15 cellular contexts compared by ENCODE assay signal in genomic region chr21:27633631-27634030, GRCh38.
DNase-seq lines count a peak whose midpoint lies in the region; TF ChIP-seq lines count a peak whose summit lies in the region.
"Had no signal": no experiment of that assay in that cellular context is flagged by ENCODE, and none has a peak within 500 bp of the region (broad histone marks: within the 10 kb centered on the region; RNA-seq: fewer than 3 reads in every experiment).

No MANE protein-coding gene starts in this region.

- no peaks in the 10 kb centered on the region for H3K79me1 ChIP-seq in mesenchymal stem cell (replicated peaks; ENCODE audit: low read length, poor library complexity, severe bottlenecking)

- no peak overlapping the region for H3K4ac ChIP-seq in mesenchymal stem cell (ENCODE audit: low read depth in 1 of 2, low read length in 2 of 2)

- H2BK12ac ChIP-seq in mesenchymal stem cell (ENCODE audit: low read length in 2 of 2): no peak overlapping the region

- H4K91ac ChIP-seq in mesenchymal stem cell (ENCODE audit: low read length): no peak overlapping the region

- WGBS in mesenchymal stem cell: 94% methylated on average over 2 of the region's 3 CpGs
- WGBS in spleen, 5 donors: 68 to 83% (median 74%) methylated on average over 3 of the region's 3 CpGs

- H3K4me1 ChIP-seq in ACC112 (ENCODE audit: control insufficient read depth, insufficient read depth, low read length, unreplicated experiment) (peaks cover 7% of the 10 kb centered on the region), mesenchymal stem cell (ENCODE audit: control insufficient read depth, insufficient read depth, low read depth, low read length) (no peaks in the 10 kb centered on the region), spleen (no peaks in the 10 kb centered on the region)

- DNase-seq in NCI-H226 (peak; percentile 16), fibroblast of gingiva (ENCODE audit: low read depth) (peak; percentile 62), mesenchymal stem cell (no peak), SHP77 treated with DMSO at 0.1 percent for 48 hours (lab: John Stamatoyannopoulos, UW) (no peak), spleen (no peak)
- DNase-seq in stimulated activated CD4-positive, alpha-beta T cell treated with anti-CD3 and anti-CD28 coated beads, Interleukin-15, amount 100 ng/mL, for 24 hours: no peak
- DNase-seq: C1 segment of cervical spinal cord; CD4-positive, alpha-beta T cell; DMS79; EL; HCEC 1CT; HFFc6; KBM-7 had no signal

- TF ChIP-seq POLR2A in spleen (IDR thresholded peaks at IDR 0.05): no peak

- H3K4me3 ChIP-seq in ACC112 (ENCODE audit: low read depth, low read length) (no peak overlapping the region), mesenchymal stem cell (ENCODE audit: insufficient read depth in 1 of 2, low read depth in 1 of 2, low read length in 2 of 2) (no peak overlapping the region), spleen (no peak overlapping the region)

- H3K18ac ChIP-seq in mesenchymal stem cell (ENCODE audit: low read depth in 1 of 2, low read length in 2 of 2): no peak overlapping the region

- H2BK120ac ChIP-seq in mesenchymal stem cell (ENCODE audit: low read depth, low read length): no peak overlapping the region

- H3K27ac ChIP-seq in ACC112 (ENCODE audit: low read depth, low read length) (no peak overlapping the region), mesenchymal stem cell (ENCODE audit: low read length, poor library complexity, severe bottlenecking) (no peak overlapping the region), spleen (no peak overlapping the region)
- H3K27ac ChIP-seq: 22Rv1 had no signal

- intact Hi-C loops in spleen (cut with DNase I; ENCODE audit: low total_unique reads): no loop called here

- no peak overlapping the region for H3K4me2 ChIP-seq in mesenchymal stem cell (ENCODE audit: low read length, poor library complexity, severe bottlenecking)

- TF ChIP-seq CTCF in spleen (IDR thresholded peaks at IDR 0.05 in 8 of 11, conservative IDR thresholded peaks at IDR 0.05 in 3 of 11): no peak

- H2BK5ac ChIP-seq in mesenchymal stem cell (ENCODE audit: low read depth, low read length, poor library complexity, severe bottlenecking): no peak overlapping the region

- H3K27me3 ChIP-seq in ACC112 (ENCODE audit: insufficient read depth, low read length) (no peaks in the 10 kb centered on the region), mesenchymal stem cell (ENCODE audit: control insufficient read depth in 1 of 2, insufficient read depth in 1 of 2, low read length in 2 of 2) (no peaks in the 10 kb centered on the region), spleen (replicated peaks in 1 of 7) (no peaks in the 10 kb centered on the region)

- no peak overlapping the region for H2AK5ac ChIP-seq in mesenchymal stem cell (ENCODE audit: low read length, severe bottlenecking)

- H4K8ac ChIP-seq in mesenchymal stem cell (ENCODE audit: low read length): peak overlapping the region; percentile 28

- H3K9me3 ChIP-seq in mesenchymal stem cell (ENCODE audit: control insufficient read depth, low read length) (no peaks in the 10 kb centered on the region), spleen (no peaks in the 10 kb centered on the region)

- no peak overlapping the region for H3K23ac ChIP-seq in mesenchymal stem cell (ENCODE audit: low read length in 2 of 2)

- no peak overlapping the region for H3K9ac ChIP-seq in mesenchymal stem cell (ENCODE audit: low read length)

- H3K14ac ChIP-seq in mesenchymal stem cell (ENCODE audit: low read length in 2 of 2): no peak overlapping the region

- H2AFZ ChIP-seq in ACC112 (ENCODE audit: low read length, unreplicated experiment): peak overlapping the region; percentile 65
- no peak overlapping the region for H2AFZ ChIP-seq in mesenchymal stem cell (ENCODE audit: low read depth, low read length)

- H2BK15ac ChIP-seq in mesenchymal stem cell (ENCODE audit: low read depth, poor library complexity, severe bottlenecking): no peak overlapping the region

- H3K79me2 ChIP-seq in ACC112 (ENCODE audit: control insufficient read depth, insufficient read depth, low read length, unreplicated experiment): no peaks in the 10 kb centered on the region

- H3K36me3 ChIP-seq in ACC112 (ENCODE audit: insufficient read depth, low read length) (no peaks in the 10 kb centered on the region), mesenchymal stem cell (ENCODE audit: control insufficient read depth in 1 of 2, insufficient read depth in 2 of 2, low read depth in 1 of 2, low read length in 2 of 2) (no peaks in the 10 kb centered on the region), spleen (no peaks in the 10 kb centered on the region)

Comparison
In these comparisons a context has a peak if more than half of its experiments do, and no peak if none do; other contexts are left out.
1. DNase-seq: peak in NCI-H226 (single experiment) and fibroblast of gingiva (single experiment); none in mesenchymal stem cell (single experiment), SHP77 treated with DMSO at 0.1 percent for 48 hours (single experiment), stimulated activated CD4-positive, alpha-beta T cell treated with anti-CD3 and anti-CD28 coated beads, Interleukin-15, amount 100 ng/mL, for 24 hours (single experiment) and spleen (single experiment).